ENCODE assay signal across 34 cellular contexts in the genomic region with DNA sequence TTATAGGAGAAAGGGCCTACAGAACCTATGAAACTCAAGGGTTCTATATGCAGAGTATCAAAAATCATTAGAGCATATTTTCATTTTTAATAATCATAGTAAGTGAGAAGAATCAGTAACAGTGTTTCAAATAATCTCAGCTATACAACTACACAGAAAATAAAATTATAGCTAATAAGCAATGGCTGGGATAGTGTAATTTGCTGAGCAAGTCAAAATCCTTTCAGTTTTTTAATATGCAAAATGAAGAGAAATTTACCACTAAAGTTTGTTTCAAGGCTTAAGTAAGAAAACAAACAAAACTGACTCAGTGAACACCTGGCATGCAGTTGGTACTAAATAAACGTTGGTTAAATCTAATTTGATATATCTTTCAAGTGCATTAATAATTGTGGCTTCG.
"Had no signal": no experiment of that assay in that cellular context is flagged by ENCODE, and none has a peak within 500 bp of the region (broad histone marks: within the 10 kb centered on the region; RNA-seq: fewer than 3 reads in every experiment).

No MANE protein-coding gene starts in this region.

- H3K27me3 ChIP-seq: ascending aorta, cardiac muscle cell, Peyer's patch had no signal

- DNase-seq: activated B cell treated with CpG ODN at 0.5 μM for 24 hours; activated CD4-positive, alpha-beta memory T cell treated with anti-CD3 and anti-CD28 coated beads, Interleukin-2, amount 10 ng/mL, durations not matched to agents 7 days and 5 days; activated CD4-positive, alpha-beta T cell treated with anti-CD3 and anti-CD28 coated beads for 1 hour; activated CD4-positive, alpha-beta T cell treated with anti-CD3 and anti-CD28 coated beads for 48 hours; activated CD8-positive, alpha-beta memory T cell treated with anti-CD3 and anti-CD28 coated beads for 24 hours; activated gamma-delta T cell; activated naive CD4-positive, alpha-beta T cell treated with Interleukin-2 at 50 U/mL for 16 hours; activated naive CD8-positive, alpha-beta T cell treated with anti-CD3 and anti-CD28 coated beads, Interleukin-2, amount 10 ng/mL, durations not matched to agents 7 days and 5 days; activated T-cell treated with anti-CD3 and anti-CD28 coated beads, Interleukin-2, amount 50 U/mL, for 1 hour; amygdala; Kasumi-1; KBM-7; MM.1S; MV-4-11; NCI-H1092; NCI-H146; NCI-H187; NCI-H2029 treated with DMSO at 0.1 percent for 48 hours; NCI-H2107; NCI-H2171; NCI-H510A; NCI-H526; NCI-H748 treated with DMSO at 0.1 percent for 48 hours; NK-92 treated with Interleukin-12 subunit alpha and Interleukin-12 subunit beta, amount 100 ng/mL, for 24 hours; PC-3; Peyer's patch; RPMI8226; SW 1271; T-helper 1 cell; T-helper 2 cell; T-helper 9 cell had no signal

- H3K4me3 ChIP-seq: ascending aorta, cardiac muscle cell, Peyer's patch had no signal

- ATAC-seq: PC-3 had no signal

- H3K4me1 ChIP-seq: ascending aorta, Peyer's patch had no signal

- H3K27ac ChIP-seq: ascending aorta, cardiac muscle cell, Peyer's patch, VCaP had no signal

- H3K36me3 ChIP-seq: ascending aorta, cardiac muscle cell had no signal

- H3K9me3 ChIP-seq: ascending aorta, Peyer's patch had no signal
